ENCODE assay signal across 16 cellular contexts in genomic region chr20:47368301-47368700, GRCh38.
"Had no signal": no experiment of that assay in that cellular context is flagged by ENCODE, and none has a peak within 500 bp of the region (broad histone marks: within the 10 kb centered on the region; RNA-seq: fewer than 3 reads in every experiment).

No MANE protein-coding gene starts in this region.

- H3K36me3 Mint-ChIP-seq: memory B cell had no signal

- H3K9me3 ChIP-seq: psoas muscle, sigmoid colon had no signal

- DNase-seq: activated CD4-positive, alpha-beta memory T cell treated with anti-CD3 and anti-CD28 coated beads, Interleukin-2, amount 10 ng/mL, durations not matched to agents 7 days and 5 days; activated CD4-positive, alpha-beta T cell treated with anti-CD3 and anti-CD28 coated beads for 36 hours; activated CD8-positive, alpha-beta memory T cell treated with anti-CD3 and anti-CD28 coated beads, Interleukin-2, amount 50 U/mL, for 4 hours; activated naive CD4-positive, alpha-beta T cell treated with Interleukin-2 at 50 U/mL for 16 hours; effector CD8-positive, alpha-beta T cell; sigmoid colon; stimulated activated CD4-positive, alpha-beta T cell treated with anti-CD3 and anti-CD28 coated beads, Interleukin-12 subunit alpha, Interleukin-12 subunit beta, amount 100 ng/mL, for 4 hours; stimulated activated naive CD4-positive, alpha-beta T cell treated with Interleukin-2 at 50 U/mL for 16 hours; T-helper 1 cell; trophoblast cell had no signal

- H3K27me3 Mint-ChIP-seq: activated CD4-positive, alpha-beta T cell treated with anti-CD3 and anti-CD28 coated beads for 36 hours; memory B cell had no signal

- H3K4me3 ChIP-seq: psoas muscle, sigmoid colon had no signal

- H3K36me3 ChIP-seq: sigmoid colon had no signal

- H3K9me3 Mint-ChIP-seq: activated CD4-positive, alpha-beta memory T cell treated with anti-CD3 and anti-CD28 coated beads, Interleukin-2, amount 10 ng/mL, durations not matched to agents 7 days and 5 days; activated T-helper 1 cell treated with anti-CD3 and anti-CD28 coated beads, Interleukin-12 subunit alpha, Interleukin-12 subunit beta, Interleukin-2, Interleukin-4 antibody, amounts not matched to agents 30 ng/mL and 10 ng/mL and 1 ng/mL, durations not matched to agents 14 hours and 24 hours and 36 hours; memory B cell; nephron had no signal

- H3K27me3 ChIP-seq: sigmoid colon had no signal

- H3K4me3 Mint-ChIP-seq: activated CD4-positive, alpha-beta memory T cell treated with anti-CD3 and anti-CD28 coated beads, Interleukin-2, amount 10 ng/mL, durations not matched to agents 7 days and 5 days; activated CD4-positive, alpha-beta T cell treated with anti-CD3 and anti-CD28 coated beads for 36 hours; activated T-helper 1 cell treated with anti-CD3 and anti-CD28 coated beads, Interleukin-12 subunit alpha, Interleukin-12 subunit beta, Interleukin-2, Interleukin-4 antibody, amounts not matched to agents 30 ng/mL and 10 ng/mL and 1 ng/mL, durations not matched to agents 14 hours and 24 hours and 36 hours; memory B cell; nephron had no signal

- H3K27ac Mint-ChIP-seq: activated CD4-positive, alpha-beta memory T cell treated with anti-CD3 and anti-CD28 coated beads, Interleukin-2, amount 10 ng/mL, durations not matched to agents 7 days and 5 days; activated CD4-positive, alpha-beta T cell treated with anti-CD3 and anti-CD28 coated beads for 36 hours; activated T-helper 1 cell treated with anti-CD3 and anti-CD28 coated beads, Interleukin-12 subunit alpha, Interleukin-12 subunit beta, Interleukin-2, Interleukin-4 antibody, amounts not matched to agents 30 ng/mL and 10 ng/mL and 1 ng/mL, durations not matched to agents 14 hours and 24 hours and 36 hours; memory B cell had no signal

- ATAC-seq: activated CD4-positive, alpha-beta T cell treated with anti-CD3 and anti-CD28 coated beads for 36 hours; left lobe of liver; psoas muscle had no signal

- H3K27ac ChIP-seq: psoas muscle, sigmoid colon, VCaP had no signal

- H3K4me1 ChIP-seq: psoas muscle had no signal
